25 cellular contexts compared by ENCODE assay signal in genomic region chr6:39664173-39664572, GRCh38.
DNase-seq lines count a peak whose midpoint lies in the region; ATAC-seq and TF ChIP-seq lines count a peak whose summit lies in the region.
"Had no signal": no experiment of that assay in that cellular context is flagged by ENCODE, and none has a peak within 500 bp of the region (broad histone marks: within the 10 kb centered on the region; RNA-seq: fewer than 3 reads in every experiment).

No MANE protein-coding gene starts in this region.

- H3K9me3 ChIP-seq in DND-41 (ENCODE audit: insufficient read depth, low read length, severe bottlenecking): no peaks in the 10 kb centered on the region
- H3K9me3 ChIP-seq in Loucy (ENCODE audit: insufficient read depth, low read depth, low read length): no peaks in the 10 kb centered on the region
- H3K9me3 ChIP-seq: lower lobe of right lung, sigmoid colon had no signal

- H3K4me3 ChIP-seq in DND-41 (ENCODE audit: low read depth in 1 of 2, low read length in 2 of 2): no peak overlapping the region
- no peak overlapping the region for H3K4me3 ChIP-seq in Loucy (ENCODE audit: low read length, poor library complexity, severe bottlenecking)
- H3K4me3 ChIP-seq: BLaER1 treated with 17β-estradiol and CSF1 and Interleukin-3, amounts not matched to agents 10 nM and 100 nM; GM23248; lower lobe of right lung; sigmoid colon; SK-N-MC had no signal

- no peak overlapping the region for H3K9ac ChIP-seq in DND-41 (ENCODE audit: low read depth, low read length)
- H3K9ac ChIP-seq in Loucy (ENCODE audit: low read depth, low read length, poor library complexity, severe bottlenecking): no peak overlapping the region
- H3K9ac ChIP-seq: BLaER1 treated with 17β-estradiol and CSF1 and Interleukin-3, amounts not matched to agents 10 nM and 100 nM; GM23248 had no signal

- TF ChIP-seq CTCF in DND-41 (IDR thresholded peaks at IDR 0.05; ENCODE audit: borderline replicate concordance, extremely low read depth, low read length, poor library complexity, severe bottlenecking): peak; percentile 5
- TF ChIP-seq CTCF in Loucy (conservative IDR thresholded peaks at IDR 0.05; ENCODE audit: low read length): peak; percentile 33

- ATAC-seq in DND-41 (ENCODE audit: insufficient read depth, low read depth) (no peak), HG02678 (IDR thresholded peaks at IDR 0.05; ENCODE audit: unreplicated experiment) (no peak)
- ATAC-seq: lower lobe of right lung; stimulated activated naive B cell treated with anti-CD40 and anti-IgM and Interleukin-4, amounts not matched to agents 10 μg/mL and 1 μg/mL and 100 μg/mL, for 72 hours had no signal

- H4K20me1 ChIP-seq in DND-41 (ENCODE audit: insufficient read depth, low read length) (no peaks in the 10 kb centered on the region), Loucy (ENCODE audit: insufficient read depth, low read length, poor library complexity, severe bottlenecking) (no peaks in the 10 kb centered on the region)
- H4K20me1 ChIP-seq: BLaER1 treated with 17β-estradiol and CSF1 and Interleukin-3, amounts not matched to agents 10 nM and 100 nM had no signal

- H3K9me2 ChIP-seq in Loucy (replicated peaks; ENCODE audit: low read depth, low read length): no peaks in the 10 kb centered on the region

- H3K4me2 ChIP-seq in DND-41 (ENCODE audit: insufficient read depth, low read length) (no peak overlapping the region), Loucy (ENCODE audit: low read depth, low read length, poor library complexity, severe bottlenecking) (no peak overlapping the region)
- H3K4me2 ChIP-seq: BLaER1 treated with 17β-estradiol and CSF1 and Interleukin-3, amounts not matched to agents 10 nM and 100 nM had no signal

- H3K4me1 ChIP-seq in DND-41 (ENCODE audit: insufficient read depth, low read length) (no peaks in the 10 kb centered on the region), Loucy (ENCODE audit: insufficient read depth, low read length, poor library complexity, severe bottlenecking) (no peaks in the 10 kb centered on the region)
- H3K4me1 ChIP-seq: lower lobe of right lung, sigmoid colon had no signal

- H3K36me3 ChIP-seq in DND-41 (ENCODE audit: insufficient read depth, low read length) (no peaks in the 10 kb centered on the region), Loucy (ENCODE audit: insufficient read depth, low read length) (no peaks in the 10 kb centered on the region)
- H3K36me3 ChIP-seq: BLaER1 treated with 17β-estradiol and CSF1 and Interleukin-3, amounts not matched to agents 10 nM and 100 nM; lower lobe of right lung; sigmoid colon had no signal

- H2AFZ ChIP-seq in DND-41 (ENCODE audit: low read depth, low read length) (no peak overlapping the region), Loucy (ENCODE audit: low read length) (no peak overlapping the region)
- H2AFZ ChIP-seq: GM23248 had no signal

- no peak overlapping the region for H3K27ac ChIP-seq in DND-41 (ENCODE audit: low read length)
- H3K27ac ChIP-seq: BLaER1 treated with 17β-estradiol and CSF1 and Interleukin-3, amounts not matched to agents 10 nM and 100 nM; GM23248; lower lobe of right lung; RWPE1; sigmoid colon had no signal

- H3K27me3 ChIP-seq in DND-41 (ENCODE audit: insufficient read depth, low read length, poor library complexity) (no peaks in the 10 kb centered on the region), Loucy (ENCODE audit: insufficient read depth, low read length, poor library complexity, severe bottlenecking) (no peaks in the 10 kb centered on the region)
- H3K27me3 ChIP-seq: BLaER1 treated with 17β-estradiol and CSF1 and Interleukin-3, amounts not matched to agents 10 nM and 100 nM; sigmoid colon had no signal

- DNase-seq in DND-41: no peak
- peak; percentile 13 for DNase-seq in cerebellar cortex (ENCODE audit: low spot score)
- DNase-seq in myocyte (ENCODE audit: low read depth): peak; percentile 5
- no peak for DNase-seq in iPS-NIHi11 (ENCODE audit: low spot score)
- no peak for DNase-seq in COR-L47 (lab: John Stamatoyannopoulos, UW)
- DNase-seq in dermis blood vessel endothelial cell: no peak
- DNase-seq: activated CD4-positive, alpha-beta memory T cell treated with anti-CD3 and anti-CD28 coated beads, Interleukin-2, amount 10 ng/mL, durations not matched to agents 7 days and 5 days; activated CD4-positive, alpha-beta T cell treated with anti-CD3 and anti-CD28 coated beads for 1 hour; activated CD8-positive, alpha-beta memory T cell treated with anti-CD3 and anti-CD28 coated beads, Interleukin-2, amount 50 U/mL, for 48 hours; activated naive CD8-positive, alpha-beta T cell treated with anti-CD3 and anti-CD28 coated beads, Interleukin-2, amount 10 ng/mL, durations not matched to agents 7 days and 5 days; glutamatergic neuron; GM23248; lower lobe of right lung; MV-4-11; NCI-H526; nephron progenitor cell; sigmoid colon; stimulated activated CD4-positive, alpha-beta T cell treated with anti-CD3 and anti-CD28 coated beads, Interleukin-15, amount 100 ng/mL, for 24 hours; stimulated activated naive B cell treated with anti-CD40 and anti-IgM and Interleukin-4, amounts not matched to agents 10 μg/mL and 1 μg/mL and 100 μg/mL, for 72 hours; T-helper 2 cell had no signal

- no peaks in the 10 kb centered on the region for H3K79me2 ChIP-seq in DND-41 (ENCODE audit: insufficient read depth, low read length)
- no peaks in the 10 kb centered on the region for H3K79me2 ChIP-seq in Loucy (ENCODE audit: insufficient read depth, low read length)

- no peaks in the 10 kb centered on the region for H3F3A ChIP-seq in Loucy (ENCODE audit: low read depth)

Comparison
In these comparisons a context has a peak if more than half of its experiments do, and no peak if none do; other contexts are left out.
1. DNase-seq: peak in cerebellar cortex (single experiment) and myocyte (single experiment); none in DND-41 (single experiment), iPS-NIHi11 (single experiment), COR-L47 (single experiment) and dermis blood vessel endothelial cell (single experiment).